ENCODE assay signal across 8 cellular contexts in the genomic region with DNA sequence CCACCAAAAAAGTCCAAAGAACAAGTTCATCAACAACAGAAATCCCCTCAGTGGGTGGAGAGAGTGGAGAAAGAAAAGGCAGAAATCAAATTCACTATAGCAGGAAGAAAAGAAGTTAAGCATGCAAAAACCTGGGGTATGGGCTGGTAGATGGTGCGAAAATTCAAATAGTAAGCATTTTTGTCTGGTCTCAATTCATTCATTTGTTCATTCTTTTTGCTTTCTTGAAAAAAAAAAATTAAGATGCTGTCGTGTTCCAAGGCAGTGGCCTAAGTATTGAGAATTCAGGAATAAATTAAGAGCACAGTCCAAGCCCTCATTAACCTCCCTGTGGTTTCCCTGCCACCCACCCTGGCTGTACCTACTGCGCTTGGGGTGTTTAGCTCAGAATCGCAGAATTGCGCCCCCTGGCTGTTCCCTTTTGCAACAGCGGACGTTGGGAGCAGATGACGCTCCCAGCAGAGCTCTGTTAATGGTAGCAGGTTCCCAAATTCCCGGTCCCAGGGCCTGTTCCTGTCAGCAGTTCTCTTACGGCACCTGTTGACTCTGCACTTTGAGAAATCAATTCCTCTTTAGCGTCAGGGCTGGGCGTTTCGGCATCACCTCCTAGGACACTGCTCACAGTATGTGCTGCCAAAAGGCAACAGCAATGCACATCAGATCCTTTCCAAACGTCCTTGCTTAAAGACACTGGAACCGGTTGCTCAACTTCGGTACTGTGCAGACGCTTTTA. TPM values are rescaled to one million over a fixed set of nuclear protein-coding genes. Genes with fewer than 3 reads are reported as not detected.
DNase-seq lines count a peak whose midpoint lies in the region; ATAC-seq and TF ChIP-seq lines count a peak whose summit lies in the region.

No MANE protein-coding gene starts in this region.

- CTCF ChIA-PET in activated CD8-positive, alpha-beta memory T cell treated with anti-CD3 and anti-CD28 coated beads, Interleukin-2, amount 10 ng/mL, durations not matched to agents 7 days and 5 days (lab: Charles Lee): interaction anchor here (0.6 to 2.3 kb wide), 6 partner anchors 11 to 33 kb away, joined by 3 to 11 read pairs (median 4); no protein-coding TSS in a partner anchor

- H2BK12ac ChIP-seq in mesenchymal stem cell (ENCODE audit: low read length in 2 of 2): no peak overlapping the region

- H3K14ac ChIP-seq in mesenchymal stem cell (ENCODE audit: low read length in 2 of 2): no peak overlapping the region

- no peak overlapping the region for H4K8ac ChIP-seq in mesenchymal stem cell (ENCODE audit: low read length)

- no peak overlapping the region for H2BK120ac ChIP-seq in mesenchymal stem cell (ENCODE audit: low read depth, low read length)

- H3K27ac ChIP-seq in mesenchymal stem cell (ENCODE audit: low read length, poor library complexity, severe bottlenecking): no peak overlapping the region

- no peaks in the 10 kb centered on the region for H3K79me1 ChIP-seq in mesenchymal stem cell (replicated peaks; ENCODE audit: low read length, poor library complexity, severe bottlenecking)

- H3K36me3 ChIP-seq in BE2C (no peaks in the 10 kb centered on the region), mesenchymal stem cell (ENCODE audit: control insufficient read depth in 1 of 2, insufficient read depth in 2 of 2, low read depth in 1 of 2, low read length in 2 of 2) (no peaks in the 10 kb centered on the region)

- peaks cover 6% of the 10 kb centered on the region for H3K4me1 Mint-ChIP-seq in activated CD8-positive, alpha-beta memory T cell treated with anti-CD3 and anti-CD28 coated beads, Interleukin-2, amount 10 ng/mL, durations not matched to agents 7 days and 5 days

- H4K91ac ChIP-seq in mesenchymal stem cell (ENCODE audit: low read length): no peak overlapping the region

- no peak overlapping the region for H3K9ac ChIP-seq in mesenchymal stem cell (ENCODE audit: low read length)

- H3K23ac ChIP-seq in mesenchymal stem cell (ENCODE audit: low read length in 2 of 2): no peak overlapping the region

- H2BK5ac ChIP-seq in mesenchymal stem cell (ENCODE audit: low read depth, low read length, poor library complexity, severe bottlenecking): no peak overlapping the region

- no peak overlapping the region for H3K4me2 ChIP-seq in mesenchymal stem cell (ENCODE audit: low read length, poor library complexity, severe bottlenecking)

- no peaks in the 10 kb centered on the region for H3K9me3 Mint-ChIP-seq in activated CD8-positive, alpha-beta memory T cell treated with anti-CD3 and anti-CD28 coated beads, Interleukin-2, amount 10 ng/mL, durations not matched to agents 7 days and 5 days (ENCODE audit: low read depth)

- H3K27ac Mint-ChIP-seq in activated CD8-positive, alpha-beta memory T cell treated with anti-CD3 and anti-CD28 coated beads, Interleukin-2, amount 10 ng/mL, durations not matched to agents 7 days and 5 days: no peak overlapping the region

- ATAC-seq in HG03103 (IDR thresholded peaks at IDR 0.05; ENCODE audit: low read depth, unreplicated experiment): peak; percentile 60
- peak; percentile 39 for ATAC-seq in activated CD8-positive, alpha-beta memory T cell treated with anti-CD3 and anti-CD28 coated beads, Interleukin-2, amount 10 ng/mL, durations not matched to agents 7 days and 5 days

- H2AFZ ChIP-seq in mesenchymal stem cell (ENCODE audit: low read depth, low read length): no peak overlapping the region

- H3K27me3 ChIP-seq in BE2C (no peaks in the 10 kb centered on the region), mesenchymal stem cell (ENCODE audit: control insufficient read depth in 1 of 2, insufficient read depth in 1 of 2, low read length in 2 of 2) (peaks cover 0 to 11% of the 10 kb centered on the region in 2 experiments)

- no peak overlapping the region for H3K4me3 ChIP-seq in BE2C (ENCODE audit: low read depth, low read length)
- no peak overlapping the region for H3K4me3 ChIP-seq in mesenchymal stem cell (ENCODE audit: insufficient read depth in 1 of 2, low read depth in 1 of 2, low read length in 2 of 2)

- H3K36me3 Mint-ChIP-seq in activated CD8-positive, alpha-beta memory T cell treated with anti-CD3 and anti-CD28 coated beads, Interleukin-2, amount 10 ng/mL, durations not matched to agents 7 days and 5 days: no peaks in the 10 kb centered on the region

- DNase-seq in BE2C: peak; percentile 17
- no peak for DNase-seq in activated CD8-positive, alpha-beta memory T cell treated with anti-CD3 and anti-CD28 coated beads, Interleukin-2, amount 10 ng/mL, durations not matched to agents 7 days and 5 days
- DNase-seq in iPS DF 19.7 (ENCODE audit: low read depth, low spot score): peak; percentile 52
- peak; percentile 20 to 30 for DNase-seq in stimulated activated CD8-positive, alpha-beta memory T cell treated with anti-CD3 and anti-CD28 coated beads, Interleukin-7, amount 100 ng/mL, for 4 hours (ENCODE audit: low read depth in 2 of 2)
- no peak for DNase-seq in NCI-H1436 (lab: John Stamatoyannopoulos, UW)
- DNase-seq in superior temporal gyrus (ENCODE audit: extremely low spot score): no peak
- DNase-seq in mesenchymal stem cell: no peak

- peak; percentile 53 for TF ChIP-seq CTCF in BE2C (IDR thresholded peaks at IDR 0.05; ENCODE audit: low read depth, low read length)

- H3K4me1 ChIP-seq in BE2C (no peaks in the 10 kb centered on the region), mesenchymal stem cell (ENCODE audit: control insufficient read depth, insufficient read depth, low read depth, low read length) (peaks cover 1% of the 10 kb centered on the region)

- H2AK5ac ChIP-seq in mesenchymal stem cell (ENCODE audit: low read length, severe bottlenecking): no peak overlapping the region

- no peaks in the 10 kb centered on the region for H3K9me3 ChIP-seq in BE2C
- no peaks in the 10 kb centered on the region for H3K9me3 ChIP-seq in mesenchymal stem cell (ENCODE audit: control insufficient read depth, low read length)

- H3K4ac ChIP-seq in mesenchymal stem cell (ENCODE audit: low read depth in 1 of 2, low read length in 2 of 2): no peak overlapping the region

- H2BK15ac ChIP-seq in mesenchymal stem cell (ENCODE audit: low read depth, poor library complexity, severe bottlenecking): no peak overlapping the region

- H3K18ac ChIP-seq in mesenchymal stem cell (ENCODE audit: low read depth in 1 of 2, low read length in 2 of 2): no peak overlapping the region

- no peak overlapping the region for H3K4me3 Mint-ChIP-seq in activated CD8-positive, alpha-beta memory T cell treated with anti-CD3 and anti-CD28 coated beads, Interleukin-2, amount 10 ng/mL, durations not matched to agents 7 days and 5 days

- WGBS in mesenchymal stem cell: 68% methylated on average over 17 of the region's 17 CpGs

- peaks cover 8% of the 10 kb centered on the region for H3K27me3 Mint-ChIP-seq in activated CD8-positive, alpha-beta memory T cell treated with anti-CD3 and anti-CD28 coated beads, Interleukin-2, amount 10 ng/mL, durations not matched to agents 7 days and 5 days

RNA-seq across cellular contexts. Expression of a gene that starts 34.0 kb away (rescaled TPM):
- 5.9 TPM for polyA plus RNA-seq in BE2C (2012; ENCODE audit: insufficient read depth, insufficient read length, low read depth)
- total RNA-seq in activated CD8-positive, alpha-beta memory T cell treated with anti-CD3 and anti-CD28 coated beads, Interleukin-2, amount 10 ng/mL, durations not matched to agents 7 days and 5 days: 10 to 100 TPM; 14.1 to 14.5 TPM
- 5.5 TPM for polyA plus RNA-seq in mesenchymal stem cell (2013, experiment 1 of 2)
- 5.8 TPM for polyA plus RNA-seq in mesenchymal stem cell (2013, experiment 2 of 2)

Comparison
In these comparisons a context has a peak if more than half of its experiments do, and no peak if none do; other contexts are left out.
1. DNase-seq: peak in BE2C (single experiment), iPS DF 19.7 (single experiment) and stimulated activated CD8-positive, alpha-beta memory T cell treated with anti-CD3 and anti-CD28 coated beads, Interleukin-7, amount 100 ng/mL, for 4 hours (2 of 2); none in activated CD8-positive, alpha-beta memory T cell treated with anti-CD3 and anti-CD28 coated beads, Interleukin-2, amount 10 ng/mL, durations not matched to agents 7 days and 5 days (single experiment), NCI-H1436 (single experiment), superior temporal gyrus (single experiment) and mesenchymal stem cell (single experiment).